Comparison of ENCODE assay signal across 1 cellular context in genomic region chr1:173870252-173871075, GRCh38.
TF ChIP-seq lines count a peak whose summit lies in the region.

No MANE protein-coding gene starts in this region.

TF ChIP-seq in SK-N-SH treated with all-trans-retinoic acid at 6 μM for 48 hours, 23 proteins besides CTCF, POLR2A, EP300 and RAD21 (continued from another document):
- TF ChIP-seq PPARA (CRISPR knock-in tag; IDR thresholded peaks at IDR 0.05; ENCODE audit: borderline replicate concordance) (no peak), ZFP30 (CRISPR knock-in tag; IDR thresholded peaks at IDR 0.05) (no peak), ISL1 (CRISPR knock-in tag; IDR thresholded peaks at IDR 0.05) (no peak), TOX (CRISPR knock-in tag; IDR thresholded peaks at IDR 0.05; ENCODE audit: borderline replicate concordance) (no peak)
TF ChIP-seq in SK-N-SH treated with all-trans-retinoic acid at 6 μM for 48 hours: peak in this region for 0.
